In genomic region chr1:70963374-70963773, GRCh38 we compare ENCODE assay signal across 16 cellular contexts.
"Had no signal": no experiment of that assay in that cellular context is flagged by ENCODE, and none has a peak within 500 bp of the region (broad histone marks: within the 10 kb centered on the region; RNA-seq: fewer than 3 reads in every experiment).

No MANE protein-coding gene starts in this region.

- H3K9me3 Mint-ChIP-seq: central memory CD8-positive, alpha-beta T cell; stimulated activated effector memory CD8-positive, alpha-beta T cell treated with anti-CD3 and anti-CD28 coated beads, Interleukin-12 subunit alpha, Interleukin-12 subunit beta, amount 100 ng/mL, for 72 hours had no signal

- H3K36me3 Mint-ChIP-seq: stimulated activated effector memory CD8-positive, alpha-beta T cell treated with anti-CD3 and anti-CD28 coated beads, Interleukin-12 subunit alpha, Interleukin-12 subunit beta, amount 100 ng/mL, for 72 hours had no signal

- H3K4me1 ChIP-seq: parathyroid adenoma had no signal

- H3K9ac ChIP-seq: parathyroid adenoma had no signal

- DNase-seq: activated CD4-positive, CD25-positive, alpha-beta regulatory T cell treated with anti-CD3 and anti-CD28 coated beads, Interleukin-2, amount 50 U/mL, for 72 hours; activated naive CD4-positive, alpha-beta T cell treated with Interleukin-2 at 50 U/mL for 16 hours; activated T-cell treated with anti-CD3 and anti-CD28 coated beads for 4 hours; anterior cingulate cortex; brain microvascular endothelial cell; cortex of kidney; effector CD8-positive, alpha-beta T cell; head of caudate nucleus; left colon; naive thymus-derived CD8-positive, alpha-beta T cell; T-helper 17 cell had no signal

- H3K27me3 Mint-ChIP-seq: central memory CD8-positive, alpha-beta T cell had no signal

- H3K4me3 Mint-ChIP-seq: central memory CD8-positive, alpha-beta T cell; naive thymus-derived CD8-positive, alpha-beta T cell; stimulated activated effector memory CD8-positive, alpha-beta T cell treated with anti-CD3 and anti-CD28 coated beads, Interleukin-12 subunit alpha, Interleukin-12 subunit beta, amount 100 ng/mL, for 72 hours; T-helper 17 cell had no signal

- H3K36me3 ChIP-seq: brain microvascular endothelial cell, neutrophil, thoracic aorta had no signal

- H3K27me3 ChIP-seq: brain microvascular endothelial cell, neutrophil had no signal

- H3K9me3 ChIP-seq: neutrophil, thoracic aorta had no signal

- H3K4me1 Mint-ChIP-seq: central memory CD8-positive, alpha-beta T cell; naive thymus-derived CD8-positive, alpha-beta T cell; stimulated activated effector memory CD8-positive, alpha-beta T cell treated with anti-CD3 and anti-CD28 coated beads, Interleukin-12 subunit alpha, Interleukin-12 subunit beta, amount 100 ng/mL, for 72 hours; T-helper 17 cell had no signal

- H3K27ac Mint-ChIP-seq: naive thymus-derived CD8-positive, alpha-beta T cell; stimulated activated effector memory CD8-positive, alpha-beta T cell treated with anti-CD3 and anti-CD28 coated beads, Interleukin-12 subunit alpha, Interleukin-12 subunit beta, amount 100 ng/mL, for 72 hours; T-helper 17 cell had no signal

- H3K27ac ChIP-seq: brain microvascular endothelial cell, neutrophil, parathyroid adenoma, thoracic aorta had no signal

- H3K4me3 ChIP-seq: thoracic aorta had no signal

- ATAC-seq: left colon; naive thymus-derived CD8-positive, alpha-beta T cell; stimulated activated effector memory CD8-positive, alpha-beta T cell treated with anti-CD3 and anti-CD28 coated beads, Interleukin-12 subunit alpha, Interleukin-12 subunit beta, amount 100 ng/mL, for 72 hours; T-helper 17 cell had no signal
